2 cellular contexts compared by ENCODE assay signal in the genomic region with DNA sequence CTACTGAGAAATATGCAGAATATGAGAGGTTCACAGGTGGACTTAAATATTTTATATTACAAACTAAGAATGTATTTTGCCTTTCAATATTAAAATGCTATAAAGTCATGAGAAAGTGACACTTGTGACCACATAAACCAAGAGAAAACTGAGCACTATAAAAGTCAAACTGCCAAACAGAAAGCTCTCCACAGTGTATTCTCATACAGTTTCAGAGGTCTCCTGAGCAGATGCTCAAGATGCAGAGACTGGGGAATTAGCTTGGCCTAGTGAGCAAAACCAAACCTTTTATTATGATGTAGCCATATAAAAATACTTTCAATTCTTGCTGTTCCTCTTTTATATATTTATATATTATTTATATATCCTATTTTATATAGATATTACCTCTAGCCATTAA.
TF ChIP-seq lines count a peak whose summit lies in the region.

No MANE protein-coding gene starts in this region.

TF ChIP-seq in HEK293, 187 proteins besides CTCF, POLR2A, EP300 and RAD21:
- TF ChIP-seq, protein P1, sequence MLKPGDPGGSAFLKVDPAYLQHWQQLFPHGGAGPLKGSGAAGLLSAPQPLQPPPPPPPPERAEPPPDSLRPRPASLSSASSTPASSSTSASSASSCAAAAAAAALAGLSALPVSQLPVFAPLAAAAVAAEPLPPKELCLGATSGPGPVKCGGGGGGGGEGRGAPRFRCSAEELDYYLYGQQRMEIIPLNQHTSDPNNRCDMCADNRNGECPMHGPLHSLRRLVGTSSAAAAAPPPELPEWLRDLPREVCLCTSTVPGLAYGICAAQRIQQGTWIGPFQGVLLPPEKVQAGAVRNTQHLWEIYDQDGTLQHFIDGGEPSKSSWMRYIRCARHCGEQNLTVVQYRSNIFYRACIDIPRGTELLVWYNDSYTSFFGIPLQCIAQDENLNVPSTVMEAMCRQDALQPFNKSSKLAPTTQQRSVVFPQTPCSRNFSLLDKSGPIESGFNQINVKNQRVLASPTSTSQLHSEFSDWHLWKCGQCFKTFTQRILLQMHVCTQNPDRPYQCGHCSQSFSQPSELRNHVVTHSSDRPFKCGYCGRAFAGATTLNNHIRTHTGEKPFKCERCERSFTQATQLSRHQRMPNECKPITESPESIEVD (tag by site-specific recombination; IDR thresholded peaks at IDR 0.05) = peak; percentile 21; the same call in 1 of the 2 replicates
- TF ChIP-seq ZNF529 (tag by site-specific recombination; IDR thresholded peaks at IDR 0.05; ENCODE audit: insufficient replicate concordance) = no peak

TF ChIP-seq in IMR-90, 13 proteins besides CTCF, POLR2A, EP300 and RAD21:
- TF ChIP-seq BHLHE40 (IDR thresholded peaks at IDR 0.05; ENCODE audit: low read depth, low read length) (no peak), FOS (IDR thresholded peaks at IDR 0.05; ENCODE audit: low read depth, low read length) (no peak), CHD1 (IDR thresholded peaks at IDR 0.05; ENCODE audit: low read depth, low read length) (no peak), RCOR1 (IDR thresholded peaks at IDR 0.05; ENCODE audit: insufficient replicate concordance, low read length) (no peak), SMC3 (IDR thresholded peaks at IDR 0.05; ENCODE audit: low read depth, low read length) (no peak), MXI1 (IDR thresholded peaks at IDR 0.05; ENCODE audit: borderline replicate concordance, low read depth, low read length) (no peak), RFX5 (IDR thresholded peaks at IDR 0.05; ENCODE audit: low read depth, low read length) (no peak), MAZ (IDR thresholded peaks at IDR 0.05; ENCODE audit: borderline replicate concordance, low read depth, low read length) (no peak), NFE2L2 (IDR thresholded peaks at IDR 0.05; ENCODE audit: low read depth, low read length) (no peak)
- TF ChIP-seq, protein P2, sequence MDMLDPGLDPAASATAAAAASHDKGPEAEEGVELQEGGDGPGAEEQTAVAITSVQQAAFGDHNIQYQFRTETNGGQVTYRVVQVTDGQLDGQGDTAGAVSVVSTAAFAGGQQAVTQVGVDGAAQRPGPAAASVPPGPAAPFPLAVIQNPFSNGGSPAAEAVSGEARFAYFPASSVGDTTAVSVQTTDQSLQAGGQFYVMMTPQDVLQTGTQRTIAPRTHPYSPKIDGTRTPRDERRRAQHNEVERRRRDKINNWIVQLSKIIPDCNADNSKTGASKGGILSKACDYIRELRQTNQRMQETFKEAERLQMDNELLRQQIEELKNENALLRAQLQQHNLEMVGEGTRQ (IDR thresholded peaks at IDR 0.05; ENCODE audit: low read depth, low read length) = no peak
- TF ChIP-seq, protein P3, sequence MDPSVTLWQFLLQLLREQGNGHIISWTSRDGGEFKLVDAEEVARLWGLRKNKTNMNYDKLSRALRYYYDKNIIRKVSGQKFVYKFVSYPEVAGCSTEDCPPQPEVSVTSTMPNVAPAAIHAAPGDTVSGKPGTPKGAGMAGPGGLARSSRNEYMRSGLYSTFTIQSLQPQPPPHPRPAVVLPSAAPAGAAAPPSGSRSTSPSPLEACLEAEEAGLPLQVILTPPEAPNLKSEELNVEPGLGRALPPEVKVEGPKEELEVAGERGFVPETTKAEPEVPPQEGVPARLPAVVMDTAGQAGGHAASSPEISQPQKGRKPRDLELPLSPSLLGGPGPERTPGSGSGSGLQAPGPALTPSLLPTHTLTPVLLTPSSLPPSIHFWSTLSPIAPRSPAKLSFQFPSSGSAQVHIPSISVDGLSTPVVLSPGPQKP (IDR thresholded peaks at IDR 0.05; ENCODE audit: borderline replicate concordance, low read depth, low read length) = no peak
